In the genomic region with DNA sequence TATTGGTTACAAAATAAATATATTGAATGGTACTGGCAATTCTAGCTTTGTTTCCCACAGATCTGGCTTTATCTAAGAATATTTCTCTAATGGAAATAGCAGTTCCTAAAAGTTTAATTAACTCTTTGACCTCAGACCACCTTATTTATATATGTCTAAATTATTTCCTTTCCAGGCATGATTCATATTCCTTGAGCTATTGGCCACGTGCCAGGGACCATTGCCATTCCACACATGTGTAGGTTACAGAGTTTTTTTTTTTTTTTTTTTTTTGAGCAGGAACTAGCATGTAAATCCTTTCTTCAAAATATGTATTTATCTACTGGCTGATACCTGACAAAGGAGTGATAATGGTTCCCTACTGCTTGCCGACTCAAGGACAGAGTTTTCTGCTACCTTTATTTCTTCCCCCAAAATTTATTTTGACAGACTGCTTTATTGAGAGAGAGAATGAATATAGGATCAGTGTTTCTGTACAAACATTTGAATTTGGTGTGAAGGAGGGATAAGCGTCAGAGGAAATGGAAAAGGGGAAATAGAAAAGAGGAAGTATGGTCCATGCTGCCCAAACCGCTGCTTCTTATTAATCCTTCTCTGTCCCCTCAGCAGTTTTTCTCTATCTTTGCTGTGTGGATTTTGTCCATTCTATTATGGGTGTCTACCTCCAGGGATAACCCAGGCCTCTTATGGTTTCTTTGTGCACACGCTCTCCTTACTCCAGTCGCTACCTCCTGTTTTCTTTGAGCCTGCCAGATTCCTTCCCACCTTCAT, we compare ENCODE assay signal across 1 cellular context.
TF ChIP-seq lines count a peak whose summit lies in the region.

No MANE protein-coding gene starts in this region.

TF ChIP-seq in GM23338, 12 proteins besides CTCF, POLR2A, EP300 and RAD21 (continued from another document):
- TF ChIP-seq STAT1 (IDR thresholded peaks at IDR 0.05; ENCODE audit: unreplicated experiment) (no peak), EZH2 (IDR thresholded peaks at IDR 0.05; ENCODE audit: low read depth, unreplicated experiment) (no peak), CREB1 (CRISPR knock-in tag; IDR thresholded peaks at IDR 0.05; ENCODE audit: low read depth) (no peak), ZNF331 (CRISPR knock-in tag; IDR thresholded peaks at IDR 0.05; ENCODE audit: low read depth) (no peak), EZH2phosphoT487 (IDR thresholded peaks at IDR 0.05; ENCODE audit: unreplicated experiment) (no peak)
- TF ChIP-seq, protein P1, sequence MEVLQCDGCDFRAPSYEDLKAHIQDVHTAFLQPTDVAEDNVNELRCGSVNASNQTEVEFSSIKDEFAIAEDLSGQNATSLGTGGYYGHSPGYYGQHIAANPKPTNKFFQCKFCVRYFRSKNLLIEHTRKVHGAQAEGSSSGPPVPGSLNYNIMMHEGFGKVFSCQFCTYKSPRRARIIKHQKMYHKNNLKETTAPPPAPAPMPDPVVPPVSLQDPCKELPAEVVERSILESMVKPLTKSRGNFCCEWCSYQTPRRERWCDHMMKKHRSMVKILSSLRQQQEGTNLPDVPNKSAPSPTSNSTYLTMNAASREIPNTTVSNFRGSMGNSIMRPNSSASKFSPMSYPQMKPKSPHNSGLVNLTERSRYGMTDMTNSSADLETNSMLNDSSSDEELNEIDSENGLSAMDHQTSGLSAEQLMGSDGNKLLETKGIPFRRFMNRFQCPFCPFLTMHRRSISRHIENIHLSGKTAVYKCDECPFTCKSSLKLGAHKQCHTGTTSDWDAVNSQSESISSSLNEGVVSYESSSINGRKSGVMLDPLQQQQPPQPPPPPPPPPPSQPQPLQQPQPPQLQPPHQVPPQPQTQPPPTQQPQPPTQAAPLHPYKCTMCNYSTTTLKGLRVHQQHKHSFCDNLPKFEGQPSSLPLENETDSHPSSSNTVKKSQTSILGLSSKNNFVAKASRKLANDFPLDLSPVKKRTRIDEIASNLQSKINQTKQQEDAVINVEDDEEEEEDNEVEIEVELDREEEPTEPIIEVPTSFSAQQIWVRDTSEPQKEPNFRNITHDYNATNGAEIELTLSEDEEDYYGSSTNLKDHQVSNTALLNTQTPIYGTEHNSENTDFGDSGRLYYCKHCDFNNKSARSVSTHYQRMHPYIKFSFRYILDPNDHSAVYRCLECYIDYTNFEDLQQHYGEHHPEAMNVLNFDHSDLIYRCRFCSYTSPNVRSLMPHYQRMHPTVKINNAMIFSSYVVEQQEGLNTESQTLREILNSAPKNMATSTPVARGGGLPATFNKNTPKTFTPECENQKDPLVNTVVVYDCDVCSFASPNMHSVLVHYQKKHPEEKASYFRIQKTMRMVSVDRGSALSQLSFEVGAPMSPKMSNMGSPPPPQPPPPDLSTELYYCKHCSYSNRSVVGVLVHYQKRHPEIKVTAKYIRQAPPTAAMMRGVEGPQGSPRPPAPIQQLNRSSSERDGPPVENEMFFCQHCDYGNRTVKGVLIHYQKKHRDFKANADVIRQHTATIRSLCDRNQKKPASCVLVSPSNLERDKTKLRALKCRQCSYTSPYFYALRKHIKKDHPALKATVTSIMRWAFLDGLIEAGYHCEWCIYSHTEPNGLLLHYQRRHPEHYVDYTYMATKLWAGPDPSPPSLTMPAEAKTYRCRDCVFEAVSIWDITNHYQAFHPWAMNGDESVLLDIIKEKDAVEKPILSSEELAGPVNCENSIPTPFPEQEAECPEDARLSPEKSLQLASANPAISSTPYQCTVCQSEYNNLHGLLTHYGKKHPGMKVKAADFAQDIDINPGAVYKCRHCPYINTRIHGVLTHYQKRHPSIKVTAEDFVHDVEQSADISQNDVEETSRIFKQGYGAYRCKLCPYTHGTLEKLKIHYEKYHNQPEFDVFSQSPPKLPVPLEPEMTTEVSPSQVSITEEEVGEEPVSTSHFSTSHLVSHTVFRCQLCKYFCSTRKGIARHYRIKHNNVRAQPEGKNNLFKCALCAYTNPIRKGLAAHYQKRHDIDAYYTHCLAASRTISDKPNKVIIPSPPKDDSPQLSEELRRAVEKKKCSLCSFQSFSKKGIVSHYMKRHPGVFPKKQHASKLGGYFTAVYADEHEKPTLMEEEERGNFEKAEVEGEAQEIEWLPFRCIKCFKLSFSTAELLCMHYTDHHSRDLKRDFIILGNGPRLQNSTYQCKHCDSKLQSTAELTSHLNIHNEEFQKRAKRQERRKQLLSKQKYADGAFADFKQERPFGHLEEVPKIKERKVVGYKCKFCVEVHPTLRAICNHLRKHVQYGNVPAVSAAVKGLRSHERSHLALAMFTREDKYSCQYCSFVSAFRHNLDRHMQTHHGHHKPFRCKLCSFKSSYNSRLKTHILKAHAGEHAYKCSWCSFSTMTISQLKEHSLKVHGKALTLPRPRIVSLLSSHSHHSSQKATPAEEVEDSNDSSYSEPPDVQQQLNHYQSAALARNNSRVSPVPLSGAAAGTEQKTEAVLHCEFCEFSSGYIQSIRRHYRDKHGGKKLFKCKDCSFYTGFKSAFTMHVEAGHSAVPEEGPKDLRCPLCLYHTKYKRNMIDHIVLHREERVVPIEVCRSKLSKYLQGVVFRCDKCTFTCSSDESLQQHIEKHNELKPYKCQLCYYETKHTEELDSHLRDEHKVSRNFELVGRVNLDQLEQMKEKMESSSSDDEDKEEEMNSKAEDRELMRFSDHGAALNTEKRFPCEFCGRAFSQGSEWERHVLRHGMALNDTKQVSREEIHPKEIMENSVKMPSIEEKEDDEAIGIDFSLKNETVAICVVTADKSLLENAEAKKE (CRISPR knock-in tag; IDR thresholded peaks at IDR 0.05), result no peak
